27 cellular contexts compared by ENCODE assay signal in the genomic region with DNA sequence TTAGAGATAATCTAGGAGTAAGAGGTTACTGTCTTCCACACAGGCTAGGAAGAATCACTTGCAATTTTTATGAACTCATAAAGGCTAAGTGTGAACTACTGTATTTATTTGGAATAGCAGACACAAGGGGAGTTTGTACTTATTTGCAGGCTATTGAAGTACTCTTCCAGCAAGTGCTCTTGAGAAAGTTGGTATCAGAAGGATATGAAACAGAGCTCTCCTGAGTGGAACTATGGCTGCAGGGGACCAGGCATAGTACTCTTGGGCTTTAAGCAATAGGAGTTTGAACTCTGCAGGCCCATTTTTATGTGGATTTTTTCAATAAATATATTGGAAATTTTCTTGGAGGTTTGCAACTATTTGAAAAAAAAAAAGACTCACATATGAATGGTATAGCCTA.
"Had no signal": no experiment of that assay in that cellular context is flagged by ENCODE, and none has a peak within 500 bp of the region (broad histone marks: within the 10 kb centered on the region; RNA-seq: fewer than 3 reads in every experiment).

No MANE protein-coding gene starts in this region.

- H3K36me3 ChIP-seq: ascending aorta, breast epithelium, cardiac muscle cell, colonic mucosa, esophagus squamous epithelium, gastroesophageal sphincter had no signal

- H3K4me3 ChIP-seq: ascending aorta, breast epithelium, cardiac muscle cell, colonic mucosa, esophagus squamous epithelium, gastroesophageal sphincter had no signal

- H3K27me3 ChIP-seq: ascending aorta, breast epithelium, cardiac muscle cell, colonic mucosa, esophagus squamous epithelium, gastroesophageal sphincter had no signal

- H3K9me3 ChIP-seq: ascending aorta, breast epithelium, colonic mucosa, esophagus squamous epithelium, gastroesophageal sphincter had no signal

- ATAC-seq: activated CD4-positive, alpha-beta T cell treated with anti-CD3 and anti-CD28 coated beads for 36 hours; activated CD8-positive, alpha-beta memory T cell treated with anti-CD3 and anti-CD28 coated beads, Interleukin-2, amount 10 ng/mL, durations not matched to agents 7 days and 5 days; activated CD8-positive, alpha-beta T cell treated with anti-CD3 and anti-CD28 coated beads, Interleukin-2, amount 10 ng/mL, durations not matched to agents 7 days and 5 days; activated naive CD4-positive, alpha-beta T cell treated with anti-CD3 and anti-CD28 coated beads, Interleukin-2, amount 50 U/mL, for 72 hours; activated T-cell treated with anti-CD3 and anti-CD28 coated beads, Interleukin-2, amount 50 U/mL, for 72 hours; gastroesophageal sphincter had no signal

- DNase-seq: activated CD4-positive, alpha-beta memory T cell treated with anti-CD3 and anti-CD28 coated beads for 36 hours; activated CD4-positive, alpha-beta T cell treated with anti-CD3 and anti-CD28 coated beads for 36 hours; activated CD4-positive, alpha-beta T cell treated with anti-CD3 and anti-CD28 coated beads, Interleukin-2, amount 10 ng/mL, durations not matched to agents 24 days and 14 days; activated CD4-positive, CD25-positive, alpha-beta regulatory T cell; activated CD4-positive, CD25-positive, alpha-beta regulatory T cell treated with anti-CD3 and anti-CD28 coated beads, Interleukin-2, amount 50 U/mL, for 72 hours; activated CD8-positive, alpha-beta memory T cell treated with anti-CD3 and anti-CD28 coated beads, Interleukin-2, amount 10 ng/mL, durations not matched to agents 7 days and 5 days; activated CD8-positive, alpha-beta memory T cell treated with anti-CD3 and anti-CD28 coated beads, Interleukin-2, amount 50 U/mL, for 4 hours; activated CD8-positive, alpha-beta T cell treated with anti-CD3 and anti-CD28 coated beads, Interleukin-2, amount 10 ng/mL, durations not matched to agents 7 days and 5 days; activated gamma-delta T cell; activated naive CD4-positive, alpha-beta T cell; activated naive CD4-positive, alpha-beta T cell treated with anti-CD3 and anti-CD28 coated beads, Interleukin-2, amount 10 ng/mL, durations not matched to agents 7 days and 5 days; activated naive CD8-positive, alpha-beta T cell treated with anti-CD3 and anti-CD28 coated beads, Interleukin-2, amount 10 ng/mL, durations not matched to agents 7 days and 5 days; activated T-cell treated with anti-CD3 and anti-CD28 coated beads, Interleukin-2, amount 50 U/mL, for 1 hour; activated T-cell treated with anti-CD3 and anti-CD28 coated beads, Interleukin-2, amount 50 U/mL, for 72 hours; central memory CD4-positive, alpha-beta T cell; cerebellar nuclear complex; colonic mucosa; effector CD8-positive, alpha-beta T cell; esophagus squamous epithelium; foreskin melanocyte; T-helper 2 cell had no signal

- H3K27ac ChIP-seq: ascending aorta, breast epithelium, cardiac muscle cell, colonic mucosa, epithelial cell of prostate, esophagus squamous epithelium, gastroesophageal sphincter had no signal

- H3K4me1 ChIP-seq: ascending aorta, breast epithelium, colonic mucosa, esophagus squamous epithelium, gastroesophageal sphincter had no signal
